Comparison of ENCODE assay signal across 16 cellular contexts in the genomic region with DNA sequence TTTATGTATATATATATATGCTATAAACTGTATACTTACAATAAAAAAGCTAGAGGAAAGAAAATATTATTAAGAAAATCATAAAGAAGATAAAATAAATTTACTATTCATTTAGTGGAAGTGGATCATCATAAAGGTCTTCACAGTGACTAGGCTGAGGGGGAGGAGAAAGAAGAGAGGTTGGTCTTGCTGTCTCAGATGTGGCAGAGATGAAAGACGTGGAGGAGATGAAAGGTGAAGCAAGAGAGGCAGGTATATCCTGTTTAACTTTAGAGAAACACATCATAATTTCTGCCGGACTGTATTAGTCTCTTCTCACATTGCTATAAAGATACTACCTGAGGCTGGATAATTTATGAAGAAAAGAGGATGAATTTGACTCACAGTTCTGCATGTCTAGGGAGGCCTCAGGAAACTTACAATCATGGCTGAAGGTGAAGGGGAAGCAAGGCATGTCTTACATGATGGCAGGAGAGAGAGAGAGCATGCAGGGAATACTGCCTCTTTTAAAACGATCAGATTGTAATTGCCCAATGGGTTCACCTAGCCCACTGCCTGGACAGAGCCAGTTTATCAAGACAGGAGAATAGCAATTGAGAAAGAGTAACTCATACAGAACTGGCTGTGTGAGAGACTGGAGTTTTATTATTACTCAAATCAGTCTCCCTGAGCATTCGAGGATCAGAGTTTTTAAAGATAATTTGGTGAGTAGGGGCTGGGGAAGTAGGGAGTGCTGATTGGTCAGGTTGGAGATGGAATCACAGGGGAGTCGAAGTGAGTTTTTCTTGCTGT. TPM values are rescaled to one million over a fixed set of nuclear protein-coding genes. Genes with fewer than 3 reads are reported as not detected.
A peak's percentile ranks its signal among the peaks of the same experiment; 100 is the strongest.
DNase-seq lines count a peak whose midpoint lies in the region; ATAC-seq, FAIRE-seq and TF ChIP-seq lines count a peak whose summit lies in the region.
"Had no signal": no experiment of that assay in that cellular context is flagged by ENCODE, and none has a peak within 500 bp of the region (broad histone marks: within the 10 kb centered on the region; RNA-seq: fewer than 3 reads in every experiment).

No MANE protein-coding gene starts in this region.

- H3K9me3 Mint-ChIP-seq in activated naive CD4-positive, alpha-beta T cell treated with anti-CD3 and anti-CD28 coated beads for 36 hours, result peaks cover 2% of the 10 kb centered on the region
- no peaks in the 10 kb centered on the region for H3K9me3 Mint-ChIP-seq in CD8-positive, alpha-beta T cell
- peaks cover 2% of the 10 kb centered on the region for H3K9me3 Mint-ChIP-seq in activated CD8-positive, alpha-beta T cell treated with anti-CD3 and anti-CD28 coated beads for 36 hours

- H3K27me3 Mint-ChIP-seq in activated naive CD4-positive, alpha-beta T cell treated with anti-CD3 and anti-CD28 coated beads for 36 hours (ENCODE audit: low read depth), result no peaks in the 10 kb centered on the region
- H3K27me3 Mint-ChIP-seq in CD8-positive, alpha-beta T cell (ENCODE audit: low read depth), result no peaks in the 10 kb centered on the region
- no peaks in the 10 kb centered on the region for H3K27me3 Mint-ChIP-seq in activated CD8-positive, alpha-beta T cell treated with anti-CD3 and anti-CD28 coated beads for 36 hours

- ATAC-seq in CD8-positive, alpha-beta T cell, result peak; percentile 87
- ATAC-seq in activated CD8-positive, alpha-beta T cell treated with anti-CD3 and anti-CD28 coated beads for 36 hours, result peak; percentile 79

- peaks cover 27% of the 10 kb centered on the region for H3K4me1 ChIP-seq in CD8-positive, alpha-beta T cell (ENCODE audit: insufficient read depth, low read length)
- H3K4me1 ChIP-seq in effector memory CD4-positive, alpha-beta T cell (ENCODE audit: control insufficient read depth, insufficient read depth, low read length, poor library complexity, severe bottlenecking), result no peaks in the 10 kb centered on the region
- no peaks in the 10 kb centered on the region for H3K4me1 ChIP-seq in kidney (ENCODE audit: control insufficient read depth in 1 of 2, insufficient read depth in 1 of 2, low read depth in 1 of 2, low read length in 2 of 2)
- H3K4me1 ChIP-seq: Peyer's patch had no signal

- peaks cover 35% of the 10 kb centered on the region for H3K4me1 Mint-ChIP-seq in activated naive CD4-positive, alpha-beta T cell treated with anti-CD3 and anti-CD28 coated beads for 36 hours (ENCODE audit: low read depth)
- peaks cover 40% of the 10 kb centered on the region for H3K4me1 Mint-ChIP-seq in CD8-positive, alpha-beta T cell (ENCODE audit: low read depth)
- H3K4me1 Mint-ChIP-seq in activated CD8-positive, alpha-beta T cell treated with anti-CD3 and anti-CD28 coated beads for 36 hours (ENCODE audit: low read depth), result peaks cover 31% of the 10 kb centered on the region

- intact Hi-C loops in activated naive CD4-positive, alpha-beta T cell treated with anti-CD3 and anti-CD28 coated beads for 36 hours (cut with micrococcal nuclease), result no loop called here
- intact Hi-C loops in CD8-positive, alpha-beta T cell (cut with DNase I, micrococcal nuclease), result no loop called here
- intact Hi-C loops in activated CD8-positive, alpha-beta T cell treated with anti-CD3 and anti-CD28 coated beads for 36 hours (cut with micrococcal nuclease), result no loop called here
- intact Hi-C loops in kidney (cut with DNase I), result no loop called here

- TF ChIP-seq CTCF in CD8-positive, alpha-beta T cell (IDR thresholded peaks at IDR 0.05), result no peak
- TF ChIP-seq CTCF in activated CD8-positive, alpha-beta T cell treated with anti-CD3 and anti-CD28 coated beads for 36 hours (IDR thresholded peaks at IDR 0.05), result no peak
- no peak for TF ChIP-seq CTCF in kidney (IDR thresholded peaks at IDR 0.05; ENCODE audit: borderline replicate concordance, extremely low read depth, insufficient read depth)

- H3K36me3 Mint-ChIP-seq in activated naive CD4-positive, alpha-beta T cell treated with anti-CD3 and anti-CD28 coated beads for 36 hours (ENCODE audit: low read depth), result no peaks in the 10 kb centered on the region
- H3K36me3 Mint-ChIP-seq in CD8-positive, alpha-beta T cell, result no peaks in the 10 kb centered on the region
- no peaks in the 10 kb centered on the region for H3K36me3 Mint-ChIP-seq in activated CD8-positive, alpha-beta T cell treated with anti-CD3 and anti-CD28 coated beads for 36 hours (ENCODE audit: low read depth)

- no peak overlapping the region for H3K4me3 ChIP-seq in CD8-positive, alpha-beta T cell (ENCODE audit: low read depth, low read length)
- H3K4me3 ChIP-seq in effector memory CD4-positive, alpha-beta T cell (ENCODE audit: insufficient read depth, low read depth, low read length, poor library complexity, severe bottlenecking), result no peak overlapping the region
- H3K4me3 ChIP-seq in kidney (ENCODE audit: low read length in 2 of 2), result no peak overlapping the region
- H3K4me3 ChIP-seq: Peyer's patch had no signal

- no peaks in the 10 kb centered on the region for H3K9me3 ChIP-seq in CD8-positive, alpha-beta T cell (ENCODE audit: low read length)
- no peaks in the 10 kb centered on the region for H3K9me3 ChIP-seq in effector memory CD4-positive, alpha-beta T cell (ENCODE audit: control insufficient read depth, low read length)
- no peaks in the 10 kb centered on the region for H3K9me3 ChIP-seq in kidney (ENCODE audit: control insufficient read depth in 1 of 2, low read length in 2 of 2)
- H3K9me3 ChIP-seq: Peyer's patch had no signal

- no peak overlapping the region for H3K27ac ChIP-seq in CD8-positive, alpha-beta T cell (ENCODE audit: low read depth, low read length)
- H3K27ac ChIP-seq in effector memory CD4-positive, alpha-beta T cell (ENCODE audit: insufficient read depth, low read length, poor library complexity, severe bottlenecking), result peak overlapping the region; percentile 48
- H3K27ac ChIP-seq in kidney (ENCODE audit: low read depth in 2 of 2, low read length in 2 of 2), result no peak overlapping the region
- H3K27ac ChIP-seq: Peyer's patch had no signal

- no peak overlapping the region for H3K9ac ChIP-seq in kidney (ENCODE audit: low read length in 2 of 2)

- peak overlapping the region; percentile 9 for H3K27ac Mint-ChIP-seq in activated naive CD4-positive, alpha-beta T cell treated with anti-CD3 and anti-CD28 coated beads for 36 hours
- H3K27ac Mint-ChIP-seq in CD8-positive, alpha-beta T cell, result peak overlapping the region; percentile 85
- H3K27ac Mint-ChIP-seq in activated CD8-positive, alpha-beta T cell treated with anti-CD3 and anti-CD28 coated beads for 36 hours, result peak overlapping the region; percentile 6

- CTCF ChIA-PET in activated naive CD4-positive, alpha-beta T cell treated with anti-CD3 and anti-CD28 coated beads for 36 hours (lab: Charles Lee), result no interaction called here
- CTCF ChIA-PET in CD8-positive, alpha-beta T cell (lab: Charles Lee), result no interaction called here
- CTCF ChIA-PET in activated CD8-positive, alpha-beta T cell treated with anti-CD3 and anti-CD28 coated beads for 36 hours (lab: Charles Lee), result interaction anchor here (1.1 kb wide), 1 partner anchor 22 kb away, joined by 4 read pairs; a partner anchor contains a TSS

- no peak overlapping the region for H3K4me3 Mint-ChIP-seq in activated naive CD4-positive, alpha-beta T cell treated with anti-CD3 and anti-CD28 coated beads for 36 hours
- H3K4me3 Mint-ChIP-seq in CD8-positive, alpha-beta T cell, result peak overlapping the region; percentile 73
- no peak overlapping the region for H3K4me3 Mint-ChIP-seq in activated CD8-positive, alpha-beta T cell treated with anti-CD3 and anti-CD28 coated beads for 36 hours

- DNase-seq in activated naive CD4-positive, alpha-beta T cell treated with anti-CD3 and anti-CD28 coated beads for 36 hours, result peak; percentile 16
- DNase-seq in activated naive CD4-positive, alpha-beta T cell (lab: John Stamatoyannopoulos, UW), result no peak
- DNase-seq in CD8-positive, alpha-beta T cell, result peak in 2 of 7 experiments; percentile 10 to 33
- DNase-seq in activated CD8-positive, alpha-beta T cell treated with anti-CD3 and anti-CD28 coated beads for 36 hours, result no peak
- DNase-seq in effector memory CD4-positive, alpha-beta T cell, result no peak
- DNase-seq in HUDEP-2 (lab: John Stamatoyannopoulos, UW; ENCODE audit: unreplicated experiment in 76 of 76) (no peak), kidney (no peak)
- DNase-seq: ACHN, GF-D8, HCEC 1CT, NCI-H1930, NCI-H2171 treated with DMSO at 0.1 percent for 48 hours, NCI-H510A, NCI-H82, Peyer's patch had no signal

- POLR2A ChIA-PET in CD8-positive, alpha-beta T cell (lab: Charles Lee), result no interaction called here
- POLR2A ChIA-PET in activated CD8-positive, alpha-beta T cell treated with anti-CD3 and anti-CD28 coated beads for 36 hours (lab: Charles Lee), result no interaction called here

- no peaks in the 10 kb centered on the region for H3K36me3 ChIP-seq in CD8-positive, alpha-beta T cell (ENCODE audit: insufficient read depth, low read length)
- no peaks in the 10 kb centered on the region for H3K36me3 ChIP-seq in effector memory CD4-positive, alpha-beta T cell (ENCODE audit: control insufficient read depth, insufficient read depth, low read length)
- H3K36me3 ChIP-seq in kidney (ENCODE audit: control insufficient read depth in 1 of 2, insufficient read depth in 2 of 2, low read length in 2 of 2), result no peaks in the 10 kb centered on the region
- H3K36me3 ChIP-seq: Peyer's patch had no signal

- no peak for FAIRE-seq in kidney (lab: Jason Lieb, UNC)
- FAIRE-seq: GM19239 had no signal

- H3K27me3 ChIP-seq in CD8-positive, alpha-beta T cell (ENCODE audit: insufficient read depth, low read length), result no peaks in the 10 kb centered on the region
- no peaks in the 10 kb centered on the region for H3K27me3 ChIP-seq in effector memory CD4-positive, alpha-beta T cell (replicated peaks; ENCODE audit: control insufficient read depth, insufficient read depth, low read length, poor library complexity, severe bottlenecking)
- H3K27me3 ChIP-seq: Peyer's patch had no signal

RNA-seq across cellular contexts. Expression of a gene that starts 22.1 kb away (rescaled TPM):
- 1 to 10 TPM; 3.4 to 4.0 TPM for total RNA-seq in activated naive CD4-positive, alpha-beta T cell treated with anti-CD3 and anti-CD28 coated beads for 36 hours
- 1 to 10 TPM; 4.9 to 6.6 TPM for total RNA-seq in CD8-positive, alpha-beta T cell
- 1 to 10 TPM; 6.3 to 6.4 TPM for total RNA-seq in activated CD8-positive, alpha-beta T cell treated with anti-CD3 and anti-CD28 coated beads for 36 hours
- 23.7 TPM for total RNA-seq in kidney
- 25.4 TPM for polyA plus RNA-seq in kidney (ENCODE audit: insufficient read depth, low read depth, low replicate concordance)

Comparison
In these comparisons a context has a peak if more than half of its experiments do, and no peak if none do; other contexts are left out.
1. H3K27ac Mint-ChIP-seq: peak in every context shown above with its lines; median percentile 85 in CD8-positive, alpha-beta T cell; 9 in activated naive CD4-positive, alpha-beta T cell treated with anti-CD3 and anti-CD28 coated beads for 36 hours; 6 in activated CD8-positive, alpha-beta T cell treated with anti-CD3 and anti-CD28 coated beads for 36 hours.